In the genomic region with DNA sequence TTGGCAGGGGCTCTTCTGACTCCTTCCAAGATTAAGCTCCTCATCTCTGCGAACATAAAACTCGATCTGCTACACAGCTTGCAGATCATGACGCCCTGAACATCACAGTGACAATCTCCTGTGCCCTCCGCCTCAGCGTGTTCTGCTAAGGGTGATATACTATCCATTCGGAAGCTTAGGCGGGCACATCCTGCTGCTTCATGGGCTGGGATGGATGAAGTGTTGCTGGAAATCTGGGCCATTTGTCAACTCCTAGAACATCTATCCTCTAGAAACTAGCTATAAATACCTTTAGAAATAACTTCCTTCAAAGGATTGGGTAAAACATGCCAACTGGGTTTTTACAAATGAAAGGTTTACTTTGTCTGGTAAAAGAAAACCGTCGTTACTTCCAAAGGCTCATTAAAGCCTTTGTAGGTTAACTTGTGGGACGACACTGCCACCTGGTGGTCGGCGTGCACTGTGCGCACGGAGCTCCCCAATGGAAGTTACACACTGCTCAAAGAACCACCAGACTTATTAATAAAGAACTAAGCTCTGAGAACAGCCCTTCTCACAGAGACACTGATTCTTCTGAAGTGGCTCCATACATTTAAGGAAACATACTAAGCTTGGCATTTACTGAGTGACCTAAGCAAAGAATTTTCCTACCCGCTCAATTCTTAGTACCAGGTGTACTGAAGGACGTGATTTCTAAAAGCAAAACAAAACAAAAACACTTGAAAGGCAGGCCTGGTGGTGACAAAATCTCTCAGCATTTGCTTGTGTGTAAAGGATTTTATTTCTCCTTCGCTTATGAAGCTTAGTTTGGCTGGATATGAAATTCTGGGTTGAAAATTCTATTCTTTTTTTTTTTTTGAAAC, we compare ENCODE assay signal across 8 cellular contexts. TPM values are rescaled to one million over a fixed set of nuclear protein-coding genes. Genes with fewer than 3 reads are reported as not detected.
DNase-seq lines count a peak whose midpoint lies in the region; ATAC-seq and TF ChIP-seq lines count a peak whose summit lies in the region.

No MANE protein-coding gene starts in this region.

- no peak overlapping the region for H3K4me3 Mint-ChIP-seq in neural crest cell

- H3K27ac Mint-ChIP-seq in neural crest cell (ENCODE audit: unreplicated experiment): no peak overlapping the region

- in situ Hi-C loops in KBM-7 (cut with MboI; ENCODE audit: low pct_unique_long_range_greater_than_20kb, low sequenced_read_pairs): loop anchor here (10.0 kb wide), 3 partner anchors 135 to 315 kb away; a partner anchor contains a TSS

- H3K27me3 Mint-ChIP-seq in neural crest cell (ENCODE audit: low read depth): no peaks in the 10 kb centered on the region

- DNase-seq in GM10248 (ENCODE audit: extremely low spot score) (peak; percentile 83), KBM-7 (peak; percentile 90), RWPE1 (ENCODE audit: low spot score) (peak; percentile 64), fibroblast of the conjunctiva (ENCODE audit: low read depth) (peak; percentile 73), neural crest cell (ENCODE audit: low read depth, low spot score) (peak; percentile 92)
- DNase-seq in activated T-helper 9 cell treated with anti-CD3 and anti-CD28 coated beads, Interleukin-2, amount 50 U/mL, for 16 hours (ENCODE audit: low read depth): peak; percentile 81
- DNase-seq in stimulated activated naive CD8-positive, alpha-beta T cell treated with anti-CD3 and anti-CD28 coated beads, Interleukin-15, Interleukin-2, amounts not matched to agents 100 U/mL and 50 U/mL, for 24 hours: peak; percentile 91

- TF ChIP-seq CTCF in GM10248 (IDR thresholded peaks at IDR 0.05; ENCODE audit: control extremely low read depth, extremely low read depth, low read depth, missing control alignments): peak; percentile 90
- TF ChIP-seq CTCF in RWPE1 (conservative IDR thresholded peaks at IDR 0.05; ENCODE audit: low read depth): peak; percentile 81
- peak; percentile 100 for TF ChIP-seq CTCF in neural crest cell (conservative IDR thresholded peaks at IDR 0.05)

- H3K27ac ChIP-seq in RWPE1: no peak overlapping the region

- POLR2A ChIA-PET in GM10248 (lab: Yijun Ruan, JAX): interaction anchor here (0.6 kb wide), 1 partner anchor 822 kb away, joined by 3 read pairs; no protein-coding TSS in a partner anchor
- POLR2A ChIA-PET in RWPE1 (lab: Yijun Ruan, JAX; ENCODE audit: low non-redundant PET): no interaction called here

- H3K9me3 Mint-ChIP-seq in neural crest cell: peaks cover under 1% of the 10 kb centered on the region

- peak; percentile 96 for ATAC-seq in stimulated activated naive CD8-positive, alpha-beta T cell treated with anti-CD3 and anti-CD28 coated beads, Interleukin-15, Interleukin-2, amounts not matched to agents 100 U/mL and 50 U/mL, for 24 hours
- no peak for ATAC-seq in HG03108 (IDR thresholded peaks at IDR 0.05; ENCODE audit: unreplicated experiment)

- peaks cover 33% of the 10 kb centered on the region for H3K36me3 Mint-ChIP-seq in neural crest cell (ENCODE audit: low read depth)

- peaks cover 5% of the 10 kb centered on the region for H3K4me1 Mint-ChIP-seq in neural crest cell

- CTCF ChIA-PET in GM10248 (lab: Yijun Ruan, JAX) (interaction anchor here (0.6 to 6.9 kb wide), 68 partner anchors 9 to 822 kb away, joined by 3 to 186 read pairs (median 6); a partner anchor contains a TSS), RWPE1 (lab: Yijun Ruan, JAX) (interaction anchor here (0.5 to 2.0 kb wide), 34 partner anchors 9 to 1242 kb away, joined by 3 to 45 read pairs (median 3); no protein-coding TSS in a partner anchor)

RNA-seq across cellular contexts. Expression of a gene that starts 21.5 kb away (rescaled TPM):
- 0.72 and 1.3 TPM in 2 replicates for total RNA-seq in neural crest cell
